In the genomic region with DNA sequence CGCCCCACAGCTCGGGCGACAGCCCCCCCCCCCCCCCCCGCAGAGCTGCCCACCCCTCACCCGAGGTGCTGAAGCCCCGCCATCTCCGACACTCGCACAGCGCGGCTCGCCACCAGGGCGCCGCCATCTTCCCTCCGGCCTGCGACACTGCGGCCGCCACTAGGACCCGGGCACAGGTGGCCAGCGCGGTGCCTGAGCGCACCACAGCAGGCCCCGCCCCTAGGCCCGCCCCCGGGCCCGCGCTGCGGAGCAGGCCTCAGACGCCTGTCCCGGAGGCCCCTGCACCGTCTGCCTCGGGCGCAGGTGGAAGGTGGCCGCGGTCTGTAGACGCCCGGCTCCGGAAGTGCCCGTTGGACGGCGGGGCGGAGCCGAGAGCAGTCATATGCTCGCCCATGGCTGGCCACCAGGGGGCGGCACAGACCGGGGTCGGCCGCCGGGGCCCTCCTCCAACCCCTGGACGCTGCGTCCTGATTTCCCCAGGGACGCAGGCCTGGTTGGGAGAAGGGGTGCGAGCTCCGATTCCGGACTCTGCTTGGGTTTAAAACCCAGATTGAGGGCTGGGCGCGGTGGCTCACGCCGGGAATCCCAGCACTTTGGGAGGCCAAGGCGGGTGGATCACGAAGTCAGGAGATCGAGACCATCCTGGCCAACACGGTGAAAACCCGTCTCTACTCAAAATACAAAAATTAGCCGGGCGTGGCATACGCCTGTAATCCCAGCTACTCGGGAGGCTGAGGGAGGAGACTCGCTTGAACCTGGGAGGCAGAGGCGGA, we compare ENCODE assay signal across 7 cellular contexts. TPM values are rescaled to one million over a fixed set of nuclear protein-coding genes. Genes with fewer than 3 reads are reported as not detected.
A peak's percentile ranks its signal among the peaks of the same experiment; 100 is the strongest.
DNase-seq lines count a peak whose midpoint lies in the region; ATAC-seq and TF ChIP-seq lines count a peak whose summit lies in the region.

A gene (minus strand): TSS at position 136 of the 773 bp plus-strand sequence. CDS start 9 bp downstream, at position 127.

- DNase-seq in NCI-H2081 (lab: John Stamatoyannopoulos, UW): peak; percentile 98 to 99
- DNase-seq in T1000 (lab: John Stamatoyannopoulos, UW): peak; percentile 98
- DNase-seq in astrocyte of the spinal cord (ENCODE audit: low read depth, low spot score): peak; percentile 96
- DNase-seq in hypothalamus (lab: John Stamatoyannopoulos, UW): peak; percentile 33 to 98 (median 85)
- peak; percentile 93 for DNase-seq in sciatic nerve (ENCODE audit: low spot score)

- intact Hi-C loops in sciatic nerve (cut with DNase I): loop anchor here (5.0 kb wide), 1 partner anchor 102 kb away; no protein-coding TSS in a partner anchor

- peak; percentile 68 for ATAC-seq in GM18508 (IDR thresholded peaks at IDR 0.05; ENCODE audit: insufficient read depth, unreplicated experiment)
- ATAC-seq in HG03025 (IDR thresholded peaks at IDR 0.05; ENCODE audit: low FRiP score, unreplicated experiment): peak; percentile 88
- peak; percentile 96 for ATAC-seq in sciatic nerve

- H3K4me3 ChIP-seq in astrocyte of the spinal cord (ENCODE audit: low read depth, low read length): peak within 1 kb of the TSS; percentile 82

- peak; percentile 85 for TF ChIP-seq CTCF in astrocyte of the spinal cord (IDR thresholded peaks at IDR 0.05; ENCODE audit: low read depth, low read length)

- in situ Hi-C loops in astrocyte of the spinal cord (cut with HindIII; ENCODE audit: low sequenced_read_pairs): no loop called here

RNA-seq across cellular contexts. Expression of the gene that starts here (rescaled TPM):
- total RNA-seq in sciatic nerve: 73.6 TPM

Comparison
In these comparisons a context has a peak if more than half of its experiments do, and no peak if none do; other contexts are left out.
1. Peak in every context shown above with its lines: DNase-seq, ATAC-seq and H3K4me3 ChIP-seq.